38 cellular contexts compared by ENCODE assay signal in genomic region chr5:129763651-129764050, GRCh38. TPM values are rescaled to one million over a fixed set of nuclear protein-coding genes. Genes with fewer than 3 reads are reported as not detected.
"Had no signal": no experiment of that assay in that cellular context is flagged by ENCODE, and none has a peak within 500 bp of the region (broad histone marks: within the 10 kb centered on the region; RNA-seq: fewer than 3 reads in every experiment).

No MANE protein-coding gene starts in this region.

- H3K4me2 ChIP-seq: KMS-11 had no signal

- H3K4me3 ChIP-seq: MG63 had no signal

- DNase-seq: Karpas-422, Kasumi-1, MG63, MM.1S, MV-4-11, NCI-H1048, NCI-H1092, NCI-H1092 treated with DMSO at 0.1 percent for 48 hours, NCI-H1105, NCI-H1105 treated with DMSO at 0.1 percent for 48 hours, NCI-H1417, NCI-H1417 treated with DMSO at 0.1 percent for 48 hours, NCI-H1436, NCI-H1436 treated with DMSO at 0.1 percent for 48 hours, NCI-H146, NCI-H1694, NCI-H1694 treated with DMSO at 0.1 percent for 48 hours, NCI-H187, NCI-H187 treated with DMSO at 0.1 percent for 48 hours, NCI-H1930, NCI-H2029, NCI-H2029 treated with DMSO at 0.1 percent for 48 hours, NCI-H2081, NCI-H2081 treated with DMSO at 0.1 percent for 48 hours, NCI-H2107, NCI-H2171, NCI-H2171 treated with DMSO at 0.1 percent for 48 hours, NCI-H2227 treated with DMSO at 0.1 percent for 48 hours, NCI-H226, NCI-H345, NCI-H446, NCI-H446 treated with DMSO at 0.1 percent for 48 hours, NCI-H510A had no signal

- H3K36me3 ChIP-seq: MG63 had no signal

- H3K9ac ChIP-seq: KMS-11 had no signal

- H3K27me3 ChIP-seq: MG63 had no signal

- H3K9me3 ChIP-seq: MG63 had no signal

- H3K27ac ChIP-seq: KMS-11 had no signal

RNA-seq across cellular contexts. Expression of gene MINAR2, which starts 15.8 kb away (rescaled TPM):
- total RNA-seq: LHCN-M2, M059J, MCF 10A, NCI-H460 had no signal
